ENCODE assay signal across 12 cellular contexts in genomic region chr16:47732122-47732805, GRCh38.
DNase-seq lines count a peak whose midpoint lies in the region; ATAC-seq, FAIRE-seq and TF ChIP-seq lines count a peak whose summit lies in the region.
"Had no signal": no experiment of that assay in that cellular context is flagged by ENCODE, and none has a peak within 500 bp of the region (broad histone marks: within the 10 kb centered on the region; RNA-seq: fewer than 3 reads in every experiment).

No MANE protein-coding gene starts in this region.

- TF ChIP-seq POLR2A in H54 (IDR thresholded peaks at IDR 0.05; ENCODE audit: low read depth, low read length) (no peak), erythroblast (IDR thresholded peaks at IDR 0.05; ENCODE audit: low read length) (no peak)

- POLR2A ChIA-PET in AG04449 (lab: Yijun Ruan, JAX): interaction anchor here (0.6 to 2.8 kb wide), 8 partner anchors 19 to 410 kb away, joined by 3 to 10 read pairs (median 4); partner anchors contain the start of genes ITFG1 and PHKB

- DNase-seq in AG04449 (ENCODE audit: low read depth, low spot score) (peak; percentile 67), H54 (ENCODE audit: insufficient read length, low spot score) (peak; percentile 42), T1000 (lab: John Stamatoyannopoulos, UW) (peak; percentile 32), foreskin fibroblast (peak; percentile 93 to 94), erythroblast (lab: John Stamatoyannopoulos, UW) (no peak), amygdala (lab: John Stamatoyannopoulos, UW) (no peak)
- DNase-seq: activated CD4-positive, alpha-beta T cell treated with anti-CD3 and anti-CD28 coated beads for 4 hours; DND-41; effector CD8-positive, alpha-beta T cell had no signal

- FAIRE-seq in H54 (lab: Jason Lieb, UNC): no peak
- FAIRE-seq: GM19239 had no signal

- CTCF ChIA-PET in AG04449 (lab: Yijun Ruan, JAX): interaction anchor here (0.5 to 2.7 kb wide), 3 partner anchors 323 to 669 kb away, joined by 3 to 12 read pairs (median 4); no protein-coding TSS in a partner anchor

- H3K4me3 ChIP-seq in AG04449 (ENCODE audit: low read depth, low read length) (no peak overlapping the region; the same call in 1 of the 2 replicates), foreskin fibroblast (ENCODE audit: low read depth in 1 of 2, low read length in 2 of 2) (no peak overlapping the region)

- TF ChIP-seq CTCF in AG04449 (IDR thresholded peaks at IDR 0.05; ENCODE audit: insufficient read depth, low read length, missing control alignments) (no peak), foreskin fibroblast (IDR thresholded peaks at IDR 0.05; ENCODE audit: low read depth, low read length) (no peak)

- no peak for ATAC-seq in HG03571 (IDR thresholded peaks at IDR 0.05; ENCODE audit: unreplicated experiment)
- no peak for ATAC-seq in HG03108 (IDR thresholded peaks at IDR 0.05; ENCODE audit: unreplicated experiment)

Comparison
In these comparisons a context has a peak if more than half of its experiments do, and no peak if none do; other contexts are left out.
1. DNase-seq: peak in AG04449 (single experiment), H54 (single experiment), T1000 (single experiment) and foreskin fibroblast (2 of 2); none in erythroblast (0 of 2) and amygdala (0 of 56).